Comparison of ENCODE assay signal across 1 cellular context in genomic region chr1:27858072-27858948, GRCh38.
TF ChIP-seq lines count a peak whose summit lies in the region.

No MANE protein-coding gene starts in this region.

TF ChIP-seq in GM12878, 131 proteins besides CTCF, POLR2A, EP300 and RAD21 (continued from another document):
- TF ChIP-seq BCLAF1 (IDR thresholded peaks at IDR 0.05) (no peak), PML (IDR thresholded peaks at IDR 0.05; ENCODE audit: low read length) (no peak), ZNF24 (IDR thresholded peaks at IDR 0.05) (no peak), CBX5 (IDR thresholded peaks at IDR 0.05; ENCODE audit: low read depth) (no peak), EGR1 (IDR thresholded peaks at IDR 0.05; ENCODE audit: borderline replicate concordance in 1 of 2, low read depth in 2 of 2, low read length in 2 of 2) (no peak), ZSCAN29 (IDR thresholded peaks at IDR 0.05) (no peak), RBBP5 (conservative IDR thresholded peaks at IDR 0.05) (no peak), NBN (IDR thresholded peaks at IDR 0.05) (0 out of 2 replicates have a peak, but pooled peaks have one; percentile 27), RUNX3 (IDR thresholded peaks at IDR 0.05; ENCODE audit: low read length) (peak; percentile 21; the same call in 1 of the 2 replicates), CHD2 (IDR thresholded peaks at IDR 0.05; ENCODE audit: borderline replicate concordance, low read depth, low read length) (no peak), NRF1 (conservative IDR thresholded peaks at IDR 0.05; ENCODE audit: low read depth, low read length) (no peak), BCL11A (IDR thresholded peaks at IDR 0.05; ENCODE audit: low read depth, low read length) (no peak), MXI1 (IDR thresholded peaks at IDR 0.05; ENCODE audit: low read depth, low read length) (no peak), ASH2L (IDR thresholded peaks at IDR 0.05; ENCODE audit: borderline replicate concordance, low read depth) (no peak), MLLT1 (IDR thresholded peaks at IDR 0.05) (no peak), IKZF1 (conservative IDR thresholded peaks at IDR 0.05) (0 out of 2 replicates have a peak, but pooled peaks have one; percentile 13)
- TF ChIP-seq, protein P1, sequence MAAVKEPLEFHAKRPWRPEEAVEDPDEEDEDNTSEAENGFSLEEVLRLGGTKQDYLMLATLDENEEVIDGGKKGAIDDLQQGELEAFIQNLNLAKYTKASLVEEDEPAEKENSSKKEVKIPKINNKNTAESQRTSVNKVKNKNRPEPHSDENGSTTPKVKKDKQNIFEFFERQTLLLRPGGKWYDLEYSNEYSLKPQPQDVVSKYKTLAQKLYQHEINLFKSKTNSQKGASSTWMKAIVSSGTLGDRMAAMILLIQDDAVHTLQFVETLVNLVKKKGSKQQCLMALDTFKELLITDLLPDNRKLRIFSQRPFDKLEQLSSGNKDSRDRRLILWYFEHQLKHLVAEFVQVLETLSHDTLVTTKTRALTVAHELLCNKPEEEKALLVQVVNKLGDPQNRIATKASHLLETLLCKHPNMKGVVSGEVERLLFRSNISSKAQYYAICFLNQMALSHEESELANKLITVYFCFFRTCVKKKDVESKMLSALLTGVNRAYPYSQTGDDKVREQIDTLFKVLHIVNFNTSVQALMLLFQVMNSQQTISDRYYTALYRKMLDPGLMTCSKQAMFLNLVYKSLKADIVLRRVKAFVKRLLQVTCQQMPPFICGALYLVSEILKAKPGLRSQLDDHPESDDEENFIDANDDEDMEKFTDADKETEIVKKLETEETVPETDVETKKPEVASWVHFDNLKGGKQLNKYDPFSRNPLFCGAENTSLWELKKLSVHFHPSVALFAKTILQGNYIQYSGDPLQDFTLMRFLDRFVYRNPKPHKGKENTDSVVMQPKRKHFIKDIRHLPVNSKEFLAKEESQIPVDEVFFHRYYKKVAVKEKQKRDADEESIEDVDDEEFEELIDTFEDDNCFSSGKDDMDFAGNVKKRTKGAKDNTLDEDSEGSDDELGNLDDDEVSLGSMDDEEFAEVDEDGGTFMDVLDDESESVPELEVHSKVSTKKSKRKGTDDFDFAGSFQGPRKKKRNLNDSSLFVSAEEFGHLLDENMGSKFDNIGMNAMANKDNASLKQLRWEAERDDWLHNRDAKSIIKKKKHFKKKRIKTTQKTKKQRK (IDR thresholded peaks at IDR 0.05; ENCODE audit: low read depth, low read length), result no peak
- TF ChIP-seq, protein P2, sequence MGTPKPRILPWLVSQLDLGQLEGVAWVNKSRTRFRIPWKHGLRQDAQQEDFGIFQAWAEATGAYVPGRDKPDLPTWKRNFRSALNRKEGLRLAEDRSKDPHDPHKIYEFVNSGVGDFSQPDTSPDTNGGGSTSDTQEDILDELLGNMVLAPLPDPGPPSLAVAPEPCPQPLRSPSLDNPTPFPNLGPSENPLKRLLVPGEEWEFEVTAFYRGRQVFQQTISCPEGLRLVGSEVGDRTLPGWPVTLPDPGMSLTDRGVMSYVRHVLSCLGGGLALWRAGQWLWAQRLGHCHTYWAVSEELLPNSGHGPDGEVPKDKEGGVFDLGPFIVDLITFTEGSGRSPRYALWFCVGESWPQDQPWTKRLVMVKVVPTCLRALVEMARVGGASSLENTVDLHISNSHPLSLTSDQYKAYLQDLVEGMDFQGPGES (IDR thresholded peaks at IDR 0.05), result no peak
- TF ChIP-seq, protein P3, sequence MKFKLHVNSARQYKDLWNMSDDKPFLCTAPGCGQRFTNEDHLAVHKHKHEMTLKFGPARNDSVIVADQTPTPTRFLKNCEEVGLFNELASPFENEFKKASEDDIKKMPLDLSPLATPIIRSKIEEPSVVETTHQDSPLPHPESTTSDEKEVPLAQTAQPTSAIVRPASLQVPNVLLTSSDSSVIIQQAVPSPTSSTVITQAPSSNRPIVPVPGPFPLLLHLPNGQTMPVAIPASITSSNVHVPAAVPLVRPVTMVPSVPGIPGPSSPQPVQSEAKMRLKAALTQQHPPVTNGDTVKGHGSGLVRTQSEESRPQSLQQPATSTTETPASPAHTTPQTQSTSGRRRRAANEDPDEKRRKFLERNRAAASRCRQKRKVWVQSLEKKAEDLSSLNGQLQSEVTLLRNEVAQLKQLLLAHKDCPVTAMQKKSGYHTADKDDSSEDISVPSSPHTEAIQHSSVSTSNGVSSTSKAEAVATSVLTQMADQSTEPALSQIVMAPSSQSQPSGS (IDR thresholded peaks at IDR 0.05; ENCODE audit: low read length), result no peak
